ENCODE assay signal across 1 cellular context in genomic region chr3:124814620-124815421, GRCh38.
TF ChIP-seq lines count a peak whose summit lies in the region.

No MANE protein-coding gene starts in this region.

TF ChIP-seq in HepG2, 621 proteins besides CTCF, POLR2A, EP300 and RAD21 (continued from another document and continues in another):
- TF ChIP-seq, protein P1, sequence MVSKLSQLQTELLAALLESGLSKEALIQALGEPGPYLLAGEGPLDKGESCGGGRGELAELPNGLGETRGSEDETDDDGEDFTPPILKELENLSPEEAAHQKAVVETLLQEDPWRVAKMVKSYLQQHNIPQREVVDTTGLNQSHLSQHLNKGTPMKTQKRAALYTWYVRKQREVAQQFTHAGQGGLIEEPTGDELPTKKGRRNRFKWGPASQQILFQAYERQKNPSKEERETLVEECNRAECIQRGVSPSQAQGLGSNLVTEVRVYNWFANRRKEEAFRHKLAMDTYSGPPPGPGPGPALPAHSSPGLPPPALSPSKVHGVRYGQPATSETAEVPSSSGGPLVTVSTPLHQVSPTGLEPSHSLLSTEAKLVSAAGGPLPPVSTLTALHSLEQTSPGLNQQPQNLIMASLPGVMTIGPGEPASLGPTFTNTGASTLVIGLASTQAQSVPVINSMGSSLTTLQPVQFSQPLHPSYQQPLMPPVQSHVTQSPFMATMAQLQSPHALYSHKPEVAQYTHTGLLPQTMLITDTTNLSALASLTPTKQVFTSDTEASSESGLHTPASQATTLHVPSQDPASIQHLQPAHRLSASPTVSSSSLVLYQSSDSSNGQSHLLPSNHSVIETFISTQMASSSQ (IDR thresholded peaks at IDR 0.05; ENCODE audit: low read depth) = no peak
- TF ChIP-seq, protein P1 (CRISPR knock-in tag; IDR thresholded peaks at IDR 0.05; ENCODE audit: borderline replicate concordance) = peak; percentile 32; the same call in 1 of the 2 replicates
- no peak for TF ChIP-seq SSRP1 (CRISPR knock-in tag; IDR thresholded peaks at IDR 0.05)
- TF ChIP-seq, protein P2, sequence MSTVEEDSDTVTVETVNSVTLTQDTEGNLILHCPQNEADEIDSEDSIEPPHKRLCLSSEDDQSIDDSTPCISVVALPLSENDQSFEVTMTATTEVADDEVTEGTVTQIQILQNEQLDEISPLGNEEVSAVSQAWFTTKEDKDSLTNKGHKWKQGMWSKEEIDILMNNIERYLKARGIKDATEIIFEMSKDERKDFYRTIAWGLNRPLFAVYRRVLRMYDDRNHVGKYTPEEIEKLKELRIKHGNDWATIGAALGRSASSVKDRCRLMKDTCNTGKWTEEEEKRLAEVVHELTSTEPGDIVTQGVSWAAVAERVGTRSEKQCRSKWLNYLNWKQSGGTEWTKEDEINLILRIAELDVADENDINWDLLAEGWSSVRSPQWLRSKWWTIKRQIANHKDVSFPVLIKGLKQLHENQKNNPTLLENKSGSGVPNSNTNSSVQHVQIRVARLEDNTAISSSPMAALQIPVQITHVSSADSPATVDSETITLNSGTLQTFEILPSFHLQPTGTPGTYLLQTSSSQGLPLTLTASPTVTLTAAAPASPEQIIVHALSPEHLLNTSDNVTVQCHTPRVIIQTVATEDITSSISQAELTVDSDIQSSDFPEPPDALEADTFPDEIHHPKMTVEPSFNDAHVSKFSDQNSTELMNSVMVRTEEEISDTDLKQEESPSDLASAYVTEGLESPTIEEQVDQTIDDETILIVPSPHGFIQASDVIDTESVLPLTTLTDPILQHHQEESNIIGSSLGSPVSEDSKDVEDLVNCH (CRISPR knock-in tag; IDR thresholded peaks at IDR 0.05) = no peak
- TF ChIP-seq POGZ (CRISPR knock-in tag; IDR thresholded peaks at IDR 0.05) = peak; percentile 77
- TF ChIP-seq, protein P3, sequence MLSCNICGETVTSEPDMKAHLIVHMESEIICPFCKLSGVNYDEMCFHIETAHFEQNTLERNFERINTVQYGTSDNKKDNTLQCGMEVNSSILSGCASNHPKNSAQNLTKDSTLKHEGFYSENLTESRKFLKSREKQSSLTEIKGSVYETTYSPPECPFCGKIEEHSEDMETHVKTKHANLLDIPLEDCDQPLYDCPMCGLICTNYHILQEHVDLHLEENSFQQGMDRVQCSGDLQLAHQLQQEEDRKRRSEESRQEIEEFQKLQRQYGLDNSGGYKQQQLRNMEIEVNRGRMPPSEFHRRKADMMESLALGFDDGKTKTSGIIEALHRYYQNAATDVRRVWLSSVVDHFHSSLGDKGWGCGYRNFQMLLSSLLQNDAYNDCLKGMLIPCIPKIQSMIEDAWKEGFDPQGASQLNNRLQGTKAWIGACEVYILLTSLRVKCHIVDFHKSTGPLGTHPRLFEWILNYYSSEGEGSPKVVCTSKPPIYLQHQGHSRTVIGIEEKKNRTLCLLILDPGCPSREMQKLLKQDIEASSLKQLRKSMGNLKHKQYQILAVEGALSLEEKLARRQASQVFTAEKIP (CRISPR knock-in tag; IDR thresholded peaks at IDR 0.05; ENCODE audit: borderline replicate concordance) = no peak
- no peak for TF ChIP-seq U2AF2 (IDR thresholded peaks at IDR 0.05; ENCODE audit: low read depth, low read length)
- TF ChIP-seq ZNF644 (CRISPR knock-in tag; IDR thresholded peaks at IDR 0.05; ENCODE audit: low read depth) = peak; percentile 66; the same call in 1 of the 2 replicates
- TF ChIP-seq ZNF205 (CRISPR knock-in tag; IDR thresholded peaks at IDR 0.05) = no peak
- TF ChIP-seq, protein P4, sequence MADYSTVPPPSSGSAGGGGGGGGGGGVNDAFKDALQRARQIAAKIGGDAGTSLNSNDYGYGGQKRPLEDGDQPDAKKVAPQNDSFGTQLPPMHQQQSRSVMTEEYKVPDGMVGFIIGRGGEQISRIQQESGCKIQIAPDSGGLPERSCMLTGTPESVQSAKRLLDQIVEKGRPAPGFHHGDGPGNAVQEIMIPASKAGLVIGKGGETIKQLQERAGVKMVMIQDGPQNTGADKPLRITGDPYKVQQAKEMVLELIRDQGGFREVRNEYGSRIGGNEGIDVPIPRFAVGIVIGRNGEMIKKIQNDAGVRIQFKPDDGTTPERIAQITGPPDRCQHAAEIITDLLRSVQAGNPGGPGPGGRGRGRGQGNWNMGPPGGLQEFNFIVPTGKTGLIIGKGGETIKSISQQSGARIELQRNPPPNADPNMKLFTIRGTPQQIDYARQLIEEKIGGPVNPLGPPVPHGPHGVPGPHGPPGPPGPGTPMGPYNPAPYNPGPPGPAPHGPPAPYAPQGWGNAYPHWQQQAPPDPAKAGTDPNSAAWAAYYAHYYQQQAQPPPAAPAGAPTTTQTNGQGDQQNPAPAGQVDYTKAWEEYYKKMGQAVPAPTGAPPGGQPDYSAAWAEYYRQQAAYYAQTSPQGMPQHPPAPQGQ (CRISPR knock-in tag; IDR thresholded peaks at IDR 0.05; ENCODE audit: borderline replicate concordance) = 0 out of 2 replicates have a peak, but pooled peaks have one; percentile 58
- TF ChIP-seq KDM4B (CRISPR knock-in tag; IDR thresholded peaks at IDR 0.05) = peak; percentile 84; the same call in 1 of the 2 replicates
- TF ChIP-seq SIX1 (CRISPR knock-in tag; IDR thresholded peaks at IDR 0.05; ENCODE audit: borderline replicate concordance) = 0 out of 2 replicates have a peak, but pooled peaks have one; percentile 28
- TF ChIP-seq TFE3 (CRISPR knock-in tag; IDR thresholded peaks at IDR 0.05) = peak; percentile 63
- no peak for TF ChIP-seq ZNF382 (CRISPR knock-in tag; IDR thresholded peaks at IDR 0.05; ENCODE audit: borderline replicate concordance)
- TF ChIP-seq RXRB (CRISPR knock-in tag; IDR thresholded peaks at IDR 0.05; ENCODE audit: borderline replicate concordance) = peak; percentile 65
- TF ChIP-seq TARDBP (CRISPR knock-in tag; IDR thresholded peaks at IDR 0.05) = peak; percentile 32; the same call in 1 of the 2 replicates
- peak; percentile 84; the same call in 1 of the 2 replicates for TF ChIP-seq ZFP1 (CRISPR knock-in tag; IDR thresholded peaks at IDR 0.05)
- TF ChIP-seq ZMYM4 (CRISPR knock-in tag; IDR thresholded peaks at IDR 0.05) = peak; percentile 70; the same call in 1 of the 2 replicates
- TF ChIP-seq SP1 (IDR thresholded peaks at IDR 0.05) = no peak
- TF ChIP-seq SP1 (CRISPR knock-in tag; IDR thresholded peaks at IDR 0.05) = no peak
- no peak for TF ChIP-seq NKX3-1 (CRISPR knock-in tag; IDR thresholded peaks at IDR 0.05)
- no peak for TF ChIP-seq PHB2 (IDR thresholded peaks at IDR 0.05; ENCODE audit: partially characterized antibody)
- TF ChIP-seq, protein P5, sequence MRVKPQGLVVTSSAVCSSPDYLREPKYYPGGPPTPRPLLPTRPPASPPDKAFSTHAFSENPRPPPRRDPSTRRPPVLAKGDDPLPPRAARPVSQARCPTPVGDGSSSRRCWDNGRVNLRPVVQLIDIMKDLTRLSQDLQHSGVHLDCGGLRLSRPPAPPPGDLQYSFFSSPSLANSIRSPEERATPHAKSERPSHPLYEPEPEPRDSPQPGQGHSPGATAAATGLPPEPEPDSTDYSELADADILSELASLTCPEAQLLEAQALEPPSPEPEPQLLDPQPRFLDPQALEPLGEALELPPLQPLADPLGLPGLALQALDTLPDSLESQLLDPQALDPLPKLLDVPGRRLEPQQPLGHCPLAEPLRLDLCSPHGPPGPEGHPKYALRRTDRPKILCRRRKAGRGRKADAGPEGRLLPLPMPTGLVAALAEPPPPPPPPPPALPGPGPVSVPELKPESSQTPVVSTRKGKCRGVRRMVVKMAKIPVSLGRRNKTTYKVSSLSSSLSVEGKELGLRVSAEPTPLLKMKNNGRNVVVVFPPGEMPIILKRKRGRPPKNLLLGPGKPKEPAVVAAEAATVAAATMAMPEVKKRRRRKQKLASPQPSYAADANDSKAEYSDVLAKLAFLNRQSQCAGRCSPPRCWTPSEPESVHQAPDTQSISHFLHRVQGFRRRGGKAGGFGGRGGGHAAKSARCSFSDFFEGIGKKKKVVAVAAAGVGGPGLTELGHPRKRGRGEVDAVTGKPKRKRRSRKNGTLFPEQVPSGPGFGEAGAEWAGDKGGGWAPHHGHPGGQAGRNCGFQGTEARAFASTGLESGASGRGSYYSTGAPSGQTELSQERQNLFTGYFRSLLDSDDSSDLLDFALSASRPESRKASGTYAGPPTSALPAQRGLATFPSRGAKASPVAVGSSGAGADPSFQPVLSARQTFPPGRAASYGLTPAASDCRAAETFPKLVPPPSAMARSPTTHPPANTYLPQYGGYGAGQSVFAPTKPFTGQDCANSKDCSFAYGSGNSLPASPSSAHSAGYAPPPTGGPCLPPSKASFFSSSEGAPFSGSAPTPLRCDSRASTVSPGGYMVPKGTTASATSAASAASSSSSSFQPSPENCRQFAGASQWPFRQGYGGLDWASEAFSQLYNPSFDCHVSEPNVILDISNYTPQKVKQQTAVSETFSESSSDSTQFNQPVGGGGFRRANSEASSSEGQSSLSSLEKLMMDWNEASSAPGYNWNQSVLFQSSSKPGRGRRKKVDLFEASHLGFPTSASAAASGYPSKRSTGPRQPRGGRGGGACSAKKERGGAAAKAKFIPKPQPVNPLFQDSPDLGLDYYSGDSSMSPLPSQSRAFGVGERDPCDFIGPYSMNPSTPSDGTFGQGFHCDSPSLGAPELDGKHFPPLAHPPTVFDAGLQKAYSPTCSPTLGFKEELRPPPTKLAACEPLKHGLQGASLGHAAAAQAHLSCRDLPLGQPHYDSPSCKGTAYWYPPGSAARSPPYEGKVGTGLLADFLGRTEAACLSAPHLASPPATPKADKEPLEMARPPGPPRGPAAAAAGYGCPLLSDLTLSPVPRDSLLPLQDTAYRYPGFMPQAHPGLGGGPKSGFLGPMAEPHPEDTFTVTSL (CRISPR knock-in tag; IDR thresholded peaks at IDR 0.05; ENCODE audit: borderline replicate concordance) = peak; percentile 50; the same call in 1 of the 2 replicates
- TF ChIP-seq GATAD2A (CRISPR knock-in tag; IDR thresholded peaks at IDR 0.05) = peak; percentile 94
- peak; percentile 50; the same call in 1 of the 2 replicates for TF ChIP-seq ZNF788 (CRISPR knock-in tag; IDR thresholded peaks at IDR 0.05; ENCODE audit: borderline replicate concordance)
- TF ChIP-seq HOXA3 (CRISPR knock-in tag; IDR thresholded peaks at IDR 0.05) = peak; percentile 57; the same call in 1 of the 2 replicates
- no peak for TF ChIP-seq NR2F6 (IDR thresholded peaks at IDR 0.05)
- TF ChIP-seq NR2F6 (CRISPR knock-in tag; IDR thresholded peaks at IDR 0.05) = peak; percentile 46; the same call in 1 of the 2 replicates
- TF ChIP-seq, protein P6, sequence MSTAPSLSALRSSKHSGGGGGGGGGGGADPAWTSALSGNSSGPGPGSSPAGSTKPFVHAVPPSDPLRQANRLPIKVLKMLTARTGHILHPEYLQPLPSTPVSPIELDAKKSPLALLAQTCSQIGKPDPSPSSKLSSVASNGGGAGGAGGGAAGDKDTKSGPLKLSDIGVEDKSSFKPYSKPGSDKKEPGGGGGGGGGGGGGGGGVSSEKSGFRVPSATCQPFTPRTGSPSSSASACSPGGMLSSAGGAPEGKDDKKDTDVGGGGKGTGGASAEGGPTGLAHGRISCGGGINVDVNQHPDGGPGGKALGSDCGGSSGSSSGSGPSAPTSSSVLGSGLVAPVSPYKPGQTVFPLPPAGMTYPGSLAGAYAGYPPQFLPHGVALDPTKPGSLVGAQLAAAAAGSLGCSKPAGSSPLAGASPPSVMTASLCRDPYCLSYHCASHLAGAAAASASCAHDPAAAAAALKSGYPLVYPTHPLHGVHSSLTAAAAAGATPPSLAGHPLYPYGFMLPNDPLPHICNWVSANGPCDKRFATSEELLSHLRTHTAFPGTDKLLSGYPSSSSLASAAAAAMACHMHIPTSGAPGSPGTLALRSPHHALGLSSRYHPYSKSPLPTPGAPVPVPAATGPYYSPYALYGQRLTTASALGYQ (CRISPR knock-in tag; IDR thresholded peaks at IDR 0.05) = peak; percentile 21; the same call in 1 of the 2 replicates
- peak; percentile 95 for TF ChIP-seq SALL1 (CRISPR knock-in tag; IDR thresholded peaks at IDR 0.05)
